In the genomic region with DNA sequence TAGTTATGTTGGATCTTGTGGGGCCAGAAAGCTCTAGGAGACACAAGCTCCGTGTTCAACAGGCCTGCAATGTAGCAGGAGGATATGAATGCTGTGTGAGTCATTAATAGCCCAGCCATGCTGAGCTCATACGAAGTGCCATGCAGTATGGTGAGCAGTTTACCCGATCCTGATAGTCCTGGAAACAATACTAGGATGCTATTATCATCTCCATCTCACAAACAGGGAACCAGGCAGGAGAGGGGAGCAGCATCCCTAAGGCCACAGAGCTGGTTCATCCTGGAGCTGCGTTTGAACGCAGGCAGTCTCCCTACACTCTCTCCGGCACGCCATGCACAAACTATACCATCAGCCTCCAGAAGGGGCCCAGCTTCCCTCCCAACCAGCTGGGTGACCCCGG, we compare ENCODE assay signal across 12 cellular contexts. TPM values are rescaled to one million over a fixed set of nuclear protein-coding genes. Genes with fewer than 3 reads are reported as not detected.
A peak's percentile ranks its signal among the peaks of the same experiment; 100 is the strongest.
DNase-seq lines count a peak whose midpoint lies in the region; ATAC-seq and TF ChIP-seq lines count a peak whose summit lies in the region.
"Had no signal": no experiment of that assay in that cellular context is flagged by ENCODE, and none has a peak within 500 bp of the region (broad histone marks: within the 10 kb centered on the region; RNA-seq: fewer than 3 reads in every experiment).

No MANE protein-coding gene starts in this region.

- H3K36me3 ChIP-seq in SJSA1, result no peaks in the 10 kb centered on the region
- H3K36me3 ChIP-seq: transverse colon had no signal

- DNase-seq in EL (peak; percentile 85), SJSA1 (ENCODE audit: low read depth in 1 of 2, low spot score in 2 of 2) (peak; percentile 37 to 57), fibroblast of pulmonary artery (ENCODE audit: low read depth) (peak; percentile 81), retinal pigment epithelial cell (ENCODE audit: low read depth) (peak; percentile 31), DMS114 treated with DMSO at 0.1 percent for 48 hours (lab: John Stamatoyannopoulos, UW; ENCODE audit: unreplicated experiment) (no peak), germinal center (ENCODE audit: low spot score) (no peak)
- DNase-seq in activated naive CD4-positive, alpha-beta T cell treated with anti-CD3 and anti-CD28 coated beads, Interleukin-2, amount 50 U/mL, for 72 hours (ENCODE audit: low spot score in 2 of 2), result no peak
- no peak for DNase-seq in activated effector memory CD4-positive, alpha-beta T cell treated with anti-CD3 and anti-CD28 coated beads, Interleukin-2, amount 50 U/mL, for 16 hours
- DNase-seq: effector memory CD8-positive, alpha-beta T cell; NCI-H2171; transverse colon had no signal

- no peaks in the 10 kb centered on the region for H3K9me3 Mint-ChIP-seq in activated naive CD4-positive, alpha-beta T cell treated with anti-CD3 and anti-CD28 coated beads, Interleukin-2, amount 50 U/mL, for 72 hours
- H3K9me3 Mint-ChIP-seq: effector memory CD8-positive, alpha-beta T cell; mesothelial cell of epicardium had no signal

- H3K4me1 ChIP-seq in SJSA1 (replicated peaks), result peaks cover 13% of the 10 kb centered on the region

- no peaks in the 10 kb centered on the region for H3K36me3 Mint-ChIP-seq in activated naive CD4-positive, alpha-beta T cell treated with anti-CD3 and anti-CD28 coated beads, Interleukin-2, amount 50 U/mL, for 72 hours

- H3K9me3 ChIP-seq in SJSA1 (replicated peaks), result no peaks in the 10 kb centered on the region
- H3K9me3 ChIP-seq: transverse colon had no signal

- no peak overlapping the region for H3K27ac Mint-ChIP-seq in activated naive CD4-positive, alpha-beta T cell treated with anti-CD3 and anti-CD28 coated beads, Interleukin-2, amount 50 U/mL, for 72 hours
- H3K27ac Mint-ChIP-seq: effector memory CD8-positive, alpha-beta T cell; mesothelial cell of epicardium had no signal

- no peak overlapping the region for H3K27ac ChIP-seq in SJSA1
- H3K27ac ChIP-seq: transverse colon had no signal

- H3K4me3 ChIP-seq in SJSA1, result no peak overlapping the region
- no peak overlapping the region for H3K4me3 ChIP-seq in fibroblast of pulmonary artery (replicated peaks; ENCODE audit: low read depth, low read length)
- no peak overlapping the region for H3K4me3 ChIP-seq in retinal pigment epithelial cell (ENCODE audit: low read length)
- H3K4me3 ChIP-seq: transverse colon had no signal

- H3K27me3 ChIP-seq in SJSA1 (replicated peaks), result no peaks in the 10 kb centered on the region
- H3K27me3 ChIP-seq: transverse colon had no signal

- TF ChIP-seq CTCF in fibroblast of pulmonary artery (IDR thresholded peaks at IDR 0.05; ENCODE audit: low read length, missing control alignments) (no peak), retinal pigment epithelial cell (conservative IDR thresholded peaks at IDR 0.05; ENCODE audit: low read depth, low read length) (no peak)

- no peak for ATAC-seq in activated naive CD4-positive, alpha-beta T cell treated with anti-CD3 and anti-CD28 coated beads, Interleukin-2, amount 50 U/mL, for 72 hours
- ATAC-seq: effector memory CD8-positive, alpha-beta T cell had no signal

RNA-seq across cellular contexts. Expression of gene TTC7B, which starts 20.5 kb away (rescaled TPM):
- total RNA-seq in SJSA1 (2014; rRNA removed; shearing (Covaris generic)), result 24.2 and 38.3 TPM in 2 replicates
- total RNA-seq in activated naive CD4-positive, alpha-beta T cell treated with anti-CD3 and anti-CD28 coated beads, Interleukin-2, amount 50 U/mL, for 72 hours, result 1 to 10 TPM; 7.2 to 9.1 TPM

Comparison
In these comparisons a context has a peak if more than half of its experiments do, and no peak if none do; other contexts are left out.
1. DNase-seq: peak in EL (single experiment), SJSA1 (2 of 2), fibroblast of pulmonary artery (single experiment) and retinal pigment epithelial cell (single experiment); none in DMS114 treated with DMSO at 0.1 percent for 48 hours (single experiment), activated naive CD4-positive, alpha-beta T cell treated with anti-CD3 and anti-CD28 coated beads, Interleukin-2, amount 50 U/mL, for 72 hours (0 of 2), germinal center (single experiment) and activated effector memory CD4-positive, alpha-beta T cell treated with anti-CD3 and anti-CD28 coated beads, Interleukin-2, amount 50 U/mL, for 16 hours (single experiment).